Comparison of ENCODE assay signal across 26 cellular contexts in genomic region chr3:21524113-21524512, GRCh38.
DNase-seq lines count a peak whose midpoint lies in the region; TF ChIP-seq lines count a peak whose summit lies in the region.
"Had no signal": no experiment of that assay in that cellular context is flagged by ENCODE, and none has a peak within 500 bp of the region (broad histone marks: within the 10 kb centered on the region; RNA-seq: fewer than 3 reads in every experiment).

No MANE protein-coding gene starts in this region.

- H3K9me3 ChIP-seq in adipocyte (ENCODE audit: control insufficient read depth, low read length), result no peaks in the 10 kb centered on the region
- H3K9me3 ChIP-seq: lower lobe of right lung, upper lobe of right lung had no signal

- peak; percentile 15 for DNase-seq in AG08395 (ENCODE audit: low spot score)
- peak; percentile 14 for DNase-seq in GM03348 (ENCODE audit: low spot score)
- DNase-seq in adipocyte (ENCODE audit: low read depth), result peak; percentile 61
- peak; percentile 20 for DNase-seq in fibroblast of villous mesenchyme (ENCODE audit: low read depth)
- DNase-seq in activated CD8-positive, alpha-beta memory T cell treated with anti-CD3 and anti-CD28 coated beads, Interleukin-2, amount 50 U/mL, for 48 hours, result no peak
- DNase-seq in NCI-H2107 (lab: John Stamatoyannopoulos, UW), result no peak
- no peak for DNase-seq in stimulated activated CD4-positive, alpha-beta T cell treated with anti-CD3 and anti-CD28 coated beads, Interleukin-12 subunit alpha, Interleukin-12 subunit beta, amount 100 ng/mL, for 4 hours
- DNase-seq in activated CD4-positive, alpha-beta T cell treated with anti-CD3 and anti-CD28 coated beads for 1 hour, result no peak
- DNase-seq: activated CD4-positive, alpha-beta T cell treated with anti-CD3 and anti-CD28 coated beads for 48 hours; activated gamma-delta T cell; activated T-cell treated with anti-CD3 and anti-CD28 coated beads, Interleukin-2, amount 50 U/mL, for 1 hour; CD8-positive, alpha-beta memory T cell; central memory CD4-positive, alpha-beta T cell; DMS153; HCEC 1CT; hippocampal formation; lower lobe of right lung; midbrain; natural killer cell; NCI-H2029; NCI-H226; NCI-H774; SIG-M5; stimulated activated naive CD4-positive, alpha-beta T cell; T-helper 9 cell; upper lobe of right lung had no signal

- H3K27me3 ChIP-seq in adipocyte (replicated peaks; ENCODE audit: control insufficient read depth, insufficient read depth, low read length), result no peaks in the 10 kb centered on the region
- H3K27me3 ChIP-seq: upper lobe of right lung had no signal

- H3K36me3 ChIP-seq in adipocyte (ENCODE audit: control insufficient read depth, insufficient read depth, low read length, severe bottlenecking), result no peaks in the 10 kb centered on the region
- H3K36me3 ChIP-seq: lower lobe of right lung, upper lobe of right lung had no signal

- H3K9ac ChIP-seq in adipocyte (ENCODE audit: low read length), result no peak overlapping the region

- no peak for TF ChIP-seq CTCF in fibroblast of villous mesenchyme (IDR thresholded peaks at IDR 0.05; ENCODE audit: insufficient read depth, low read depth, low read length)

- H3K4me3 ChIP-seq in adipocyte (ENCODE audit: low read length) (no peak overlapping the region), fibroblast of villous mesenchyme (ENCODE audit: low read depth, low read length) (no peak overlapping the region)
- H3K4me3 ChIP-seq: lower lobe of right lung, upper lobe of right lung had no signal

- no peaks in the 10 kb centered on the region for H3K4me1 ChIP-seq in adipocyte (ENCODE audit: control insufficient read depth, insufficient read depth, low read length)
- H3K4me1 ChIP-seq: lower lobe of right lung, upper lobe of right lung had no signal

Comparison
In these comparisons a context has a peak if more than half of its experiments do, and no peak if none do; other contexts are left out.
1. DNase-seq: peak in AG08395 (single experiment), GM03348 (single experiment), adipocyte (single experiment) and fibroblast of villous mesenchyme (single experiment); none in activated CD8-positive, alpha-beta memory T cell treated with anti-CD3 and anti-CD28 coated beads, Interleukin-2, amount 50 U/mL, for 48 hours (single experiment), NCI-H2107 (single experiment), stimulated activated CD4-positive, alpha-beta T cell treated with anti-CD3 and anti-CD28 coated beads, Interleukin-12 subunit alpha, Interleukin-12 subunit beta, amount 100 ng/mL, for 4 hours (single experiment) and activated CD4-positive, alpha-beta T cell treated with anti-CD3 and anti-CD28 coated beads for 1 hour (single experiment).